In genomic region chr20:2872304-2873009, GRCh38 we compare ENCODE assay signal across 1 cellular context.
TF ChIP-seq lines count a peak whose summit lies in the region.

No MANE protein-coding gene starts in this region.

TF ChIP-seq in HepG2, 621 proteins besides CTCF, POLR2A, EP300 and RAD21 (continued from another document):
- peak; percentile 82; the same call in 1 of the 2 replicates for TF ChIP-seq THAP9 (CRISPR knock-in tag; IDR thresholded peaks at IDR 0.05; ENCODE audit: borderline replicate concordance)
- TF ChIP-seq ZNF441 (CRISPR knock-in tag; IDR thresholded peaks at IDR 0.05; ENCODE audit: borderline replicate concordance) = no peak
- peak; percentile 19; the same call in 1 of the 2 replicates for TF ChIP-seq ARNT2 (CRISPR knock-in tag; IDR thresholded peaks at IDR 0.05; ENCODE audit: low read depth)
- TF ChIP-seq ZSCAN20 (CRISPR knock-in tag; IDR thresholded peaks at IDR 0.05; ENCODE audit: borderline replicate concordance) = 0 out of 2 replicates have a peak, but pooled peaks have one; percentile 46
- peak; percentile 96 for TF ChIP-seq ZNF891 (CRISPR knock-in tag; IDR thresholded peaks at IDR 0.05)
- TF ChIP-seq NFIC (IDR thresholded peaks at IDR 0.05; ENCODE audit: low read length) = no peak
- TF ChIP-seq TCF12 (IDR thresholded peaks at IDR 0.05) = no peak
- 0 out of 2 replicates have a peak, but pooled peaks have one; percentile 49 for TF ChIP-seq TCF12 (CRISPR knock-in tag; IDR thresholded peaks at IDR 0.05)
- peak; percentile 59 for TF ChIP-seq ARHGAP35 (CRISPR knock-in tag; IDR thresholded peaks at IDR 0.05; ENCODE audit: borderline replicate concordance)
- no peak for TF ChIP-seq NFE2L2 (IDR thresholded peaks at IDR 0.05; ENCODE audit: low read length)
- TF ChIP-seq KMT2A (CRISPR knock-in tag; IDR thresholded peaks at IDR 0.05) = peak; percentile 55; the same call in 1 of the 2 replicates
- TF ChIP-seq SALL2 (CRISPR knock-in tag; IDR thresholded peaks at IDR 0.05) = peak; percentile 93
- TF ChIP-seq SMARCC2 (IDR thresholded peaks at IDR 0.05) = no peak
- no peak for TF ChIP-seq MTF2 (CRISPR knock-in tag; IDR thresholded peaks at IDR 0.05; ENCODE audit: borderline replicate concordance)
- no peak; the same call in 1 of the 2 replicates for TF ChIP-seq HBP1 (CRISPR knock-in tag; IDR thresholded peaks at IDR 0.05; ENCODE audit: low read depth)
- no peak for TF ChIP-seq CERS6 (CRISPR knock-in tag; IDR thresholded peaks at IDR 0.05)
- peak; percentile 31 for TF ChIP-seq RBM22 (optimal IDR thresholded peaks at IDR 0.05; ENCODE audit: low read length)
- peak; percentile 93; the same call in 1 of the 2 replicates for TF ChIP-seq HOXD1 (CRISPR knock-in tag; IDR thresholded peaks at IDR 0.05)
- TF ChIP-seq ZSCAN29 (CRISPR knock-in tag; conservative IDR thresholded peaks at IDR 0.05) = no peak; the same call in 1 of the 2 replicates
- no peak for TF ChIP-seq POLR2G (IDR thresholded peaks at IDR 0.05; ENCODE audit: low read depth, low read length)
- no peak; the same call in 1 of the 2 replicates for TF ChIP-seq HINFP (CRISPR knock-in tag; IDR thresholded peaks at IDR 0.05; ENCODE audit: low read depth)
- TF ChIP-seq U2AF1 (optimal IDR thresholded peaks at IDR 0.05; ENCODE audit: low read depth, low read length) = no peak
- no peak; the same call in 1 of the 2 replicates for TF ChIP-seq IKZF5 (CRISPR knock-in tag; IDR thresholded peaks at IDR 0.05)
- no peak; the same call in 1 of the 2 replicates for TF ChIP-seq ZNF33B (CRISPR knock-in tag; IDR thresholded peaks at IDR 0.05)
- no peak; the same call in 1 of the 2 replicates for TF ChIP-seq GATAD2A (CRISPR knock-in tag; IDR thresholded peaks at IDR 0.05)
- peak; percentile 34; the same call in 1 of the 2 replicates for TF ChIP-seq ZNF180 (CRISPR knock-in tag; IDR thresholded peaks at IDR 0.05; ENCODE audit: borderline replicate concordance, low read depth)
- TF ChIP-seq ZNF382 (CRISPR knock-in tag; IDR thresholded peaks at IDR 0.05; ENCODE audit: borderline replicate concordance) = no peak
- peak; percentile 77; the same call in 1 of the 2 replicates for TF ChIP-seq ARID2 (CRISPR knock-in tag; IDR thresholded peaks at IDR 0.05; ENCODE audit: borderline replicate concordance)
- no peak; the same call in 1 of the 2 replicates for TF ChIP-seq TAF1 (CRISPR knock-in tag; IDR thresholded peaks at IDR 0.05)
- no peak for TF ChIP-seq DRAP1 (CRISPR knock-in tag; IDR thresholded peaks at IDR 0.05)
- TF ChIP-seq HIVEP1 (CRISPR knock-in tag; IDR thresholded peaks at IDR 0.05) = peak; percentile 74; the same call in 1 of the 2 replicates
- TF ChIP-seq ARID3A (IDR thresholded peaks at IDR 0.05; ENCODE audit: low read depth, low read length) = no peak; the same call in 1 of the 2 replicates
- TF ChIP-seq NAIF1 (CRISPR knock-in tag; IDR thresholded peaks at IDR 0.05; ENCODE audit: borderline replicate concordance) = 0 out of 2 replicates have a peak, but pooled peaks have one; percentile 66
- peak; percentile 2; the same call in 1 of the 2 replicates for TF ChIP-seq ZNF121 (CRISPR knock-in tag; IDR thresholded peaks at IDR 0.05)
- TF ChIP-seq RAD51 (IDR thresholded peaks at IDR 0.05; ENCODE audit: borderline replicate concordance) = no peak
- TF ChIP-seq NFKBIZ (CRISPR knock-in tag; IDR thresholded peaks at IDR 0.05) = no peak
- TF ChIP-seq RBAK (CRISPR knock-in tag; IDR thresholded peaks at IDR 0.05) = no peak; the same call in 1 of the 2 replicates
- TF ChIP-seq MEF2D (CRISPR knock-in tag; IDR thresholded peaks at IDR 0.05) = no peak; the same call in 1 of the 2 replicates
- TF ChIP-seq ZNF512 (CRISPR knock-in tag; IDR thresholded peaks at IDR 0.05) = no peak
- no peak for TF ChIP-seq RFXAP (CRISPR knock-in tag; IDR thresholded peaks at IDR 0.05; ENCODE audit: borderline replicate concordance)
- no peak for TF ChIP-seq ZNF577 (CRISPR knock-in tag; IDR thresholded peaks at IDR 0.05; ENCODE audit: borderline replicate concordance, low read depth)
- no peak for TF ChIP-seq ZNF839 (CRISPR knock-in tag; IDR thresholded peaks at IDR 0.05; ENCODE audit: borderline replicate concordance)
- no peak for TF ChIP-seq ZBED4 (CRISPR knock-in tag; IDR thresholded peaks at IDR 0.05; ENCODE audit: borderline replicate concordance)
- no peak for TF ChIP-seq ZNF510 (CRISPR knock-in tag; IDR thresholded peaks at IDR 0.05; ENCODE audit: low read depth)
